ENCODE assay signal across 19 cellular contexts in genomic region chr10:13759167-13759566, GRCh38.
A peak's percentile ranks its signal among the peaks of the same experiment; 100 is the strongest.
DNase-seq lines count a peak whose midpoint lies in the region; ATAC-seq and TF ChIP-seq lines count a peak whose summit lies in the region.
"Had no signal": no experiment of that assay in that cellular context is flagged by ENCODE, and none has a peak within 500 bp of the region (broad histone marks: within the 10 kb centered on the region; RNA-seq: fewer than 3 reads in every experiment).

No MANE protein-coding gene starts in this region.

- 34 to 38% methylated on average over 6 of the region's 6 CpGs for WGBS in aorta, 2 donors

- peaks cover 34% of the 10 kb centered on the region for H3K36me3 Mint-ChIP-seq in nephron progenitor cell (ENCODE audit: low read depth)
- H3K36me3 Mint-ChIP-seq in activated CD4-positive, alpha-beta T cell treated with anti-CD3 and anti-CD28 coated beads, Interleukin-2, amount 10 ng/mL, durations not matched to agents 24 days and 14 days (ENCODE audit: low read depth), result no peaks in the 10 kb centered on the region
- H3K36me3 Mint-ChIP-seq: activated naive CD8-positive, alpha-beta T cell treated with anti-CD3 and anti-CD28 coated beads for 36 hours; immature natural killer cell had no signal

- H3K27ac ChIP-seq in RWPE1, result peak overlapping the region; percentile 37
- H3K27ac ChIP-seq in aorta (ENCODE audit: low read depth in 1 of 2, low read length in 2 of 2), result no peak overlapping the region
- H3K27ac ChIP-seq: esophagus squamous epithelium, psoas muscle, thoracic aorta had no signal

- H3K27ac Mint-ChIP-seq in nephron progenitor cell, result peak overlapping the region; percentile 97
- H3K27ac Mint-ChIP-seq in activated CD4-positive, alpha-beta T cell treated with anti-CD3 and anti-CD28 coated beads, Interleukin-2, amount 10 ng/mL, durations not matched to agents 24 days and 14 days, result no peak overlapping the region
- H3K27ac Mint-ChIP-seq: activated naive CD8-positive, alpha-beta T cell treated with anti-CD3 and anti-CD28 coated beads for 36 hours; immature natural killer cell; T-helper 2 cell treated with Interferon-gamma antibody and Interleukin-4, amounts not matched to agents 5 μg/mL and 100 μg/mL, for 36 hours had no signal

- peaks cover 72% of the 10 kb centered on the region for H3K4me1 Mint-ChIP-seq in nephron progenitor cell
- peaks cover 2% of the 10 kb centered on the region for H3K4me1 Mint-ChIP-seq in activated CD4-positive, alpha-beta T cell treated with anti-CD3 and anti-CD28 coated beads, Interleukin-2, amount 10 ng/mL, durations not matched to agents 24 days and 14 days
- H3K4me1 Mint-ChIP-seq: activated naive CD8-positive, alpha-beta T cell treated with anti-CD3 and anti-CD28 coated beads for 36 hours; immature natural killer cell had no signal

- intact Hi-C loops in activated CD4-positive, alpha-beta T cell treated with anti-CD3 and anti-CD28 coated beads, Interleukin-2, amount 10 ng/mL, durations not matched to agents 24 days and 14 days (cut with micrococcal nuclease), result no loop called here
- intact Hi-C loops in posterior vena cava (cut with DNase I) (loop anchor here in 1 of 2 donors (5.0 to 10.0 kb wide), 2 partner anchors 67 to 1694 kb away; partner anchors contain the start of gene DHTKD1), aorta (cut with DNase I) (no loop called here)

- peak; percentile 13 for DNase-seq in G401 (ENCODE audit: low spot score)
- DNase-seq in RWPE1 (ENCODE audit: low spot score), result no peak
- peak; percentile 14 for DNase-seq in fibroblast of the aortic adventitia (ENCODE audit: low read depth)
- peak; percentile 69 for DNase-seq in nephron progenitor cell
- no peak for DNase-seq in activated CD4-positive, alpha-beta T cell treated with anti-CD3 and anti-CD28 coated beads, Interleukin-2, amount 10 ng/mL, durations not matched to agents 24 days and 14 days
- DNase-seq in posterior vena cava (ENCODE audit: low spot score), result no peak
- DNase-seq in activated naive CD4-positive, alpha-beta T cell treated with Interleukin-2 at 50 U/mL for 16 hours, result no peak
- no peak for DNase-seq in aorta
- DNase-seq: activated naive CD8-positive, alpha-beta T cell treated with anti-CD3 and anti-CD28 coated beads for 36 hours; activated T-cell treated with anti-CD3 and anti-CD28 coated beads for 4 hours; BE2C; DMS79; esophagus squamous epithelium; immature natural killer cell; NCI-H2029; psoas muscle; RPMI8226 had no signal

- TF ChIP-seq CTCF in RWPE1 (conservative IDR thresholded peaks at IDR 0.05; ENCODE audit: low read depth), result no peak
- TF ChIP-seq CTCF in fibroblast of the aortic adventitia (IDR thresholded peaks at IDR 0.05; ENCODE audit: insufficient read depth, low read length), result no peak
- no peak for TF ChIP-seq CTCF in nephron progenitor cell (IDR thresholded peaks at IDR 0.05)

- no peaks in the 10 kb centered on the region for H3K27me3 ChIP-seq in aorta (ENCODE audit: control insufficient read depth in 1 of 2, insufficient read depth in 2 of 2, low read length in 1 of 2)
- H3K27me3 ChIP-seq: BE2C, esophagus squamous epithelium had no signal

- CTCF ChIA-PET in RWPE1 (lab: Yijun Ruan, JAX), result interaction anchor here (0.6 to 0.7 kb wide), 2 partner anchors 22 to 239 kb away, joined by 3 read pairs; no protein-coding TSS in a partner anchor

- no peaks in the 10 kb centered on the region for H3K27me3 Mint-ChIP-seq in nephron progenitor cell (ENCODE audit: low read depth, poor library complexity)
- peaks cover 10% of the 10 kb centered on the region for H3K27me3 Mint-ChIP-seq in activated CD4-positive, alpha-beta T cell treated with anti-CD3 and anti-CD28 coated beads, Interleukin-2, amount 10 ng/mL, durations not matched to agents 24 days and 14 days
- H3K27me3 Mint-ChIP-seq: activated naive CD8-positive, alpha-beta T cell treated with anti-CD3 and anti-CD28 coated beads for 36 hours had no signal

- in situ Hi-C loops in G401 (cut with HindIII; ENCODE audit: low sequenced_read_pairs), result no loop called here

- POLR2A ChIA-PET in RWPE1 (lab: Yijun Ruan, JAX; ENCODE audit: low non-redundant PET), result no interaction called here

- no peaks in the 10 kb centered on the region for H3K4me1 ChIP-seq in aorta (ENCODE audit: control insufficient read depth in 1 of 2, insufficient read depth in 2 of 2, low read length in 2 of 2)
- H3K4me1 ChIP-seq: BE2C, psoas muscle had no signal

- no peaks in the 10 kb centered on the region for H3K9me3 ChIP-seq in aorta (ENCODE audit: control insufficient read depth, low read length)
- H3K9me3 ChIP-seq: BE2C, esophagus squamous epithelium, psoas muscle, thoracic aorta had no signal

- no peaks in the 10 kb centered on the region for H3K9me3 Mint-ChIP-seq in nephron progenitor cell
- H3K9me3 Mint-ChIP-seq in activated CD4-positive, alpha-beta T cell treated with anti-CD3 and anti-CD28 coated beads, Interleukin-2, amount 10 ng/mL, durations not matched to agents 24 days and 14 days, result no peaks in the 10 kb centered on the region
- H3K9me3 Mint-ChIP-seq: activated naive CD8-positive, alpha-beta T cell treated with anti-CD3 and anti-CD28 coated beads for 36 hours; immature natural killer cell; T-helper 2 cell treated with Interferon-gamma antibody and Interleukin-4, amounts not matched to agents 5 μg/mL and 100 μg/mL, for 36 hours had no signal

- H3K4me3 Mint-ChIP-seq in nephron progenitor cell, result peak overlapping the region; percentile 28
- no peak overlapping the region for H3K4me3 Mint-ChIP-seq in activated CD4-positive, alpha-beta T cell treated with anti-CD3 and anti-CD28 coated beads, Interleukin-2, amount 10 ng/mL, durations not matched to agents 24 days and 14 days
- H3K4me3 Mint-ChIP-seq: activated naive CD8-positive, alpha-beta T cell treated with anti-CD3 and anti-CD28 coated beads for 36 hours; immature natural killer cell; T-helper 2 cell treated with Interferon-gamma antibody and Interleukin-4, amounts not matched to agents 5 μg/mL and 100 μg/mL, for 36 hours had no signal

- no peak overlapping the region for H3K4me3 ChIP-seq in fibroblast of the aortic adventitia (ENCODE audit: low read depth, low read length)
- H3K4me3 ChIP-seq in aorta (ENCODE audit: low read length in 2 of 2), result no peak overlapping the region
- H3K4me3 ChIP-seq: esophagus squamous epithelium, psoas muscle, thoracic aorta had no signal

- no peaks in the 10 kb centered on the region for H3K36me3 ChIP-seq in aorta (ENCODE audit: control insufficient read depth in 1 of 2, insufficient read depth in 2 of 2, low read length in 1 of 2)
- H3K36me3 ChIP-seq: BE2C, esophagus squamous epithelium, thoracic aorta had no signal

- no peak for ATAC-seq in aorta (ENCODE audit: low FRiP score)
- ATAC-seq: psoas muscle had no signal

Comparison
In these comparisons a context has a peak if more than half of its experiments do, and no peak if none do; other contexts are left out.
1. DNase-seq: peak in G401 (single experiment), fibroblast of the aortic adventitia (single experiment) and nephron progenitor cell (single experiment); none in RWPE1 (single experiment), activated CD4-positive, alpha-beta T cell treated with anti-CD3 and anti-CD28 coated beads, Interleukin-2, amount 10 ng/mL, durations not matched to agents 24 days and 14 days (single experiment), posterior vena cava (single experiment), activated naive CD4-positive, alpha-beta T cell treated with Interleukin-2 at 50 U/mL for 16 hours (single experiment) and aorta (0 of 2).